ENCODE assay signal across 8 cellular contexts in the genomic region with DNA sequence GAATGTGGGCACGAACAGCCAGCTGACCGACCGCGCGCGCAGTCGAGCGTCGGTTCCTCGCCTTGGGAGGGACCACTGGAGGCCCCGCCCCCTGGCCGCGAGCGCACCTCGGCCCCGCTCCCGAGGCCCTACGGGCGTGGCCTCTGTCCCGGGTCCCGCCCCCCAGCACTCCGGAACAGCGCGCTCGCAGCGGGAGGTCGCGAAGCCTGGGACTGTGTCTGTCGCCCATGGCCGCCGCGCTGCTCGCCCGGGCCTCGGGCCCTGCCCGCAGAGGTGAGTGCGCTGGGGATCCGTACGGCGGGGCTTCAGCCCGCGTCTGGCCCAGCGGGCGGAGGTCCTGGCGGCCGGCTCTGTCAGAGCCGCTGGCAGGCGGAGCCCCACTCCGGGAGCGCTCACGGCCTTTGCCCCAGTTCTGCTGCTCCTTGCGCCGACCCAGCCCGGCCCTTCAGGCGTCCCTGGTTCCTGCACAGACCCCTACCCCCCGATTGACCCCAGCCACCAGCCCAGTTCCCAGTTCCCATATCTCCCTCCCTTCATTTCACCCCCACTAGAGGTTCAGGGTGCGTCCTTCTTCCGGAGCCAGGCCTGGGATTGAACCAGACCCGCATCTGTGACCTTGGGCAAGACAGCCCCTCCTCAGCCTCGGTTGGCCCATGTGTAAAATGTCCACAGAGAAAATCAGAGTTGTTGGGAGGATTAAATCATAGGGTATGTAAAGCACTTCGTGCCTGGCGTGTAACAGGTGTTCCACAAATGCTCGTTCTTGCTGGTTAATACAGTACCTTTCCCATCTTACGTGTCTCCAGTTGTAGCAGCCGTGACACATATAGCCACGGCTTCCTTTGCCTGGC. TPM values are rescaled to one million over a fixed set of nuclear protein-coding genes. Genes with fewer than 3 reads are reported as not detected.
DNase-seq lines count a peak whose midpoint lies in the region; ATAC-seq and TF ChIP-seq lines count a peak whose summit lies in the region.

A gene with protein sequence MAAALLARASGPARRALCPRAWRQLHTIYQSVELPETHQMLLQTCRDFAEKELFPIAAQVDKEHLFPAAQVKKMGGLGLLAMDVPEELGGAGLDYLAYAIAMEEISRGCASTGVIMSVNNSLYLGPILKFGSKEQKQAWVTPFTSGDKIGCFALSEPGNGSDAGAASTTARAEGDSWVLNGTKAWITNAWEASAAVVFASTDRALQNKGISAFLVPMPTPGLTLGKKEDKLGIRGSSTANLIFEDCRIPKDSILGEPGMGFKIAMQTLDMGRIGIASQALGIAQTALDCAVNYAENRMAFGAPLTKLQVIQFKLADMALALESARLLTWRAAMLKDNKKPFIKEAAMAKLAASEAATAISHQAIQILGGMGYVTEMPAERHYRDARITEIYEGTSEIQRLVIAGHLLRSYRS (plus strand): TSS at position 168 of the 851 bp plus-strand sequence. CDS start 60 bp downstream, at position 228.

- no peak within 1 kb of the TSS for H3K27ac ChIP-seq in iPS-18a (ENCODE audit: low read length)

- H3K9ac ChIP-seq in iPS-18a (ENCODE audit: low read length), result peak within 1 kb of the TSS; percentile 59
- peak within 1 kb of the TSS; percentile 80 for H3K9ac ChIP-seq in skeletal muscle satellite cell (ENCODE audit: low read depth, low read length)

- peak within 1 kb of the TSS; percentile 94 for H3K4me2 ChIP-seq in skeletal muscle satellite cell (ENCODE audit: low read length)

- H3K27ac Mint-ChIP-seq in brain, result peak within 1 kb of the TSS; percentile 25 to 79 (median 76)

- peak; percentile 11 for DNase-seq in NK-92 (lab: John Stamatoyannopoulos, UW; ENCODE audit: unreplicated experiment)
- no peak for DNase-seq in NK-92 treated with Interleukin-12 subunit alpha and Interleukin-12 subunit beta, amount 100 ng/mL, for 24 hours (lab: John Stamatoyannopoulos, UW)
- DNase-seq in NCI-H2107 (lab: John Stamatoyannopoulos, UW), result peak; percentile 84
- DNase-seq in UCSD-AML1 (lab: John Stamatoyannopoulos, UW; ENCODE audit: unreplicated experiment), result peak; percentile 81

- peak within 1 kb of the TSS; percentile 82 to 94 (median 88) for H3K4me3 Mint-ChIP-seq in brain

- ATAC-seq in HG03025 (IDR thresholded peaks at IDR 0.05; ENCODE audit: low FRiP score, unreplicated experiment), result peak; percentile 87

- peaks cover 19% of the 10 kb centered on the region for H3K4me1 Mint-ChIP-seq in brain

- no peak for TF ChIP-seq CTCF in brain (conservative IDR thresholded peaks at IDR 0.05)

- H3K4me3 ChIP-seq in iPS-18a (ENCODE audit: low read length), result peak within 1 kb of the TSS; percentile 62
- H3K4me3 ChIP-seq in skeletal muscle satellite cell (ENCODE audit: low read length), result peak within 1 kb of the TSS; percentile 90

- peaks cover 6% of the 10 kb centered on the region for H3K27me3 ChIP-seq in iPS-18a (ENCODE audit: control insufficient read depth, insufficient read depth, low read length)
- no peaks in the 10 kb centered on the region for H3K27me3 ChIP-seq in skeletal muscle satellite cell (ENCODE audit: control insufficient read depth, insufficient read depth, low read length)

- H3K9me3 Mint-ChIP-seq in brain, result peaks cover 0 to 5% (median 0%) of the 10 kb centered on the region in 5 experiments

- H3K9me3 ChIP-seq in iPS-18a (ENCODE audit: control insufficient read depth, low read depth, low read length) (no peaks in the 10 kb centered on the region), skeletal muscle satellite cell (replicated peaks; ENCODE audit: low read length) (no peaks in the 10 kb centered on the region)

- H3K36me3 ChIP-seq in iPS-18a (ENCODE audit: control insufficient read depth, low read depth, low read length) (peaks cover 24% of the 10 kb centered on the region), skeletal muscle satellite cell (ENCODE audit: insufficient read depth, low read length) (peaks cover 26% of the 10 kb centered on the region)

- H3K27me3 Mint-ChIP-seq in brain, result peaks cover 7% of the 10 kb centered on the region

- H3K4me1 ChIP-seq in iPS-18a (ENCODE audit: control insufficient read depth, low read depth, low read length) (no peaks in the 10 kb centered on the region), skeletal muscle satellite cell (ENCODE audit: control insufficient read depth, insufficient read depth, low read length) (peaks cover 21% of the 10 kb centered on the region)

- peaks cover 46% of the 10 kb centered on the region for H3K36me3 Mint-ChIP-seq in brain

RNA-seq across cellular contexts. Expression of the gene that starts here (rescaled TPM):
- 28.2 TPM for polyA plus RNA-seq in brain (ENCODE audit: insufficient read depth, low read depth, low replicate concordance)
- total RNA-seq in skeletal muscle satellite cell (2012; rRNA removed), result 8.6 and 9.4 TPM in 2 replicates
